ENCODE assay signal across 8 cellular contexts in genomic region chr4:110196206-110196870, GRCh38. TPM values are rescaled to one million over a fixed set of nuclear protein-coding genes. Genes with fewer than 3 reads are reported as not detected.
DNase-seq lines count a peak whose midpoint lies in the region; ATAC-seq and TF ChIP-seq lines count a peak whose summit lies in the region.

No MANE protein-coding gene starts in this region.

- TF ChIP-seq CTCF in CD14-positive monocyte (IDR thresholded peaks at IDR 0.05) (no peak), heart right ventricle (IDR thresholded peaks at IDR 0.05) (no peak)

- peak overlapping the region; percentile 39 to 91 (median 87) for H3K27ac ChIP-seq in heart right ventricle

- H3K9ac ChIP-seq in adipocyte (ENCODE audit: low read length) = peak overlapping the region; percentile 99

- WGBS in heart right ventricle, 2 donors = 0% methylated on average over 50 to 58 of the region's 58 CpGs

- intact Hi-C loops in CD14-positive monocyte (cut with micrococcal nuclease) = loop anchor here in 1 of 2 donors (10.0 kb wide), 1 partner anchor 142 kb away; no protein-coding TSS in a partner anchor
- intact Hi-C loops in heart right ventricle (cut with DNase I) = loop anchor here in 2 of 10 donors (5.0 kb wide), 1 partner anchor 144 kb away; no protein-coding TSS in a partner anchor
- intact Hi-C loops in posterior cingulate gyrus (cut with DNase I) = loop anchor here (5.0 to 10.0 kb wide), 2 partner anchors 144 to 318 kb away; no protein-coding TSS in a partner anchor

- H3K4me1 Mint-ChIP-seq in CD14-positive monocyte = peaks cover 32% of the 10 kb centered on the region

- H3K4me1 ChIP-seq in adipocyte (ENCODE audit: control insufficient read depth, insufficient read depth, low read length) (peaks cover 28% of the 10 kb centered on the region), heart right ventricle (peaks cover 0 to 22% (median 7%) of the 10 kb centered on the region in 9 donors)

- H3K4me3 Mint-ChIP-seq in CD14-positive monocyte = peak overlapping the region; percentile 97

- DNase-seq in CD14-positive monocyte (ENCODE audit: low spot score) (no peak), SHP77 treated with DMSO at 0.1 percent for 48 hours (lab: John Stamatoyannopoulos, UW) (peak; percentile 10), adipocyte (ENCODE audit: low read depth) (peak; percentile 54), heart right ventricle (peak; percentile 48 to 52), posterior cingulate gyrus (peak; percentile 27 to 91 (median 48))

- no peaks in the 10 kb centered on the region for H3K27me3 ChIP-seq in adipocyte (replicated peaks; ENCODE audit: control insufficient read depth, insufficient read depth, low read length)
- H3K27me3 ChIP-seq in heart right ventricle = peaks cover 0 to 7% (median 0%) of the 10 kb centered on the region in 7 donors

- H3K9me3 Mint-ChIP-seq in CD14-positive monocyte = peaks cover 0 to 3% (median 0%) of the 10 kb centered on the region in 7 donors

- no peaks in the 10 kb centered on the region for H3K36me3 Mint-ChIP-seq in CD14-positive monocyte

- peak overlapping the region; percentile 91 for H3K4me3 ChIP-seq in adipocyte (ENCODE audit: low read length)
- peak overlapping the region; percentile 68 to 95 (median 87) for H3K4me3 ChIP-seq in heart right ventricle

- H3K27me3 Mint-ChIP-seq in CD14-positive monocyte (ENCODE audit: low read depth in 3 of 3) = peaks cover 34 to 45% (median 45%) of the 10 kb centered on the region in 3 donors

- peak; percentile 22 for ATAC-seq in GM19351 (IDR thresholded peaks at IDR 0.05; ENCODE audit: unreplicated experiment)
- peak; percentile 18 for ATAC-seq in HG03520 (IDR thresholded peaks at IDR 0.05; ENCODE audit: unreplicated experiment)
- peak; percentile 68 to 90 (median 78) for ATAC-seq in heart right ventricle
- ATAC-seq in GM18873 (IDR thresholded peaks at IDR 0.05; ENCODE audit: low FRiP score, unreplicated experiment) = no peak

- peaks cover 4% of the 10 kb centered on the region for H3K36me3 ChIP-seq in adipocyte (ENCODE audit: control insufficient read depth, insufficient read depth, low read length, severe bottlenecking)
- H3K36me3 ChIP-seq in heart right ventricle = no peaks in the 10 kb centered on the region

- H3K27ac Mint-ChIP-seq in CD14-positive monocyte = peak overlapping the region in 2 of 7 donors; percentile 40 to 58

- H3K9me3 ChIP-seq in adipocyte (ENCODE audit: control insufficient read depth, low read length) (no peaks in the 10 kb centered on the region), heart right ventricle (no peaks in the 10 kb centered on the region)

RNA-seq across cellular contexts. Expression of gene ELOVL6, which starts 2.1 kb away (rescaled TPM):
- polyA plus RNA-seq in CD14-positive monocyte = under 1 TPM in 1 of 2 donors, not detected in 1; 0.11 TPM
- 1 to 10 TPM in 9 of 10 donors, under 1 TPM in 1; 0.84 to 4.8 (median 2.2) TPM for total RNA-seq in heart right ventricle
- polyA plus RNA-seq in heart right ventricle = 1 to 10 TPM; 3.0 to 7.7 TPM
